ENCODE assay signal across 25 cellular contexts in genomic region chr22:19241593-19241906, GRCh38.
"Had no signal": no experiment of that assay in that cellular context is flagged by ENCODE, and none has a peak within 500 bp of the region (broad histone marks: within the 10 kb centered on the region; RNA-seq: fewer than 3 reads in every experiment).

No MANE protein-coding gene starts in this region.

- H3K27ac ChIP-seq: left ventricle myocardium inferior, parathyroid adenoma, right atrium auricular region, right lobe of liver, tibial nerve, vagina had no signal

- H3K27ac Mint-ChIP-seq: mesothelial cell of epicardium; naive B cell; natural killer cell; nephron progenitor cell; stimulated activated memory B cell treated with anti-CD40 and anti-IgM and Interleukin-4, amounts not matched to agents 10 μg/mL and 1 μg/mL and 100 μg/mL, for 72 hours; type B pancreatic cell had no signal

- H3K36me3 Mint-ChIP-seq: mesothelial cell of epicardium; naive B cell; natural killer cell; stimulated activated memory B cell treated with anti-CD40 and anti-IgM and Interleukin-4, amounts not matched to agents 10 μg/mL and 1 μg/mL and 100 μg/mL, for 72 hours; type B pancreatic cell had no signal

- H3K79me2 ChIP-seq: parathyroid adenoma had no signal

- H3K4me3 Mint-ChIP-seq: mesothelial cell of epicardium; naive B cell; natural killer cell; nephron progenitor cell; stimulated activated memory B cell treated with anti-CD40 and anti-IgM and Interleukin-4, amounts not matched to agents 10 μg/mL and 1 μg/mL and 100 μg/mL, for 72 hours; stimulated activated naive CD8-positive, alpha-beta T cell treated with anti-CD3 and anti-CD28 coated beads, Interleukin-15, amount 100 ng/mL, for 72 hours; type B pancreatic cell had no signal

- H3K27me3 Mint-ChIP-seq: naive B cell; stimulated activated naive CD8-positive, alpha-beta T cell treated with anti-CD3 and anti-CD28 coated beads, Interleukin-15, amount 100 ng/mL, for 72 hours; type B pancreatic cell had no signal

- H3K4me2 ChIP-seq: smooth muscle cell had no signal

- H2AFZ ChIP-seq: parathyroid adenoma had no signal

- H3K9me3 ChIP-seq: left ventricle myocardium inferior, right atrium auricular region, right lobe of liver, tibial nerve, vagina had no signal

- H3K9me3 Mint-ChIP-seq: mesothelial cell of epicardium; naive B cell; natural killer cell; nephron progenitor cell; stimulated activated memory B cell treated with anti-CD40 and anti-IgM and Interleukin-4, amounts not matched to agents 10 μg/mL and 1 μg/mL and 100 μg/mL, for 72 hours; stimulated activated naive CD8-positive, alpha-beta T cell treated with anti-CD3 and anti-CD28 coated beads, Interleukin-15, amount 100 ng/mL, for 72 hours; type B pancreatic cell had no signal

- H3K4me3 ChIP-seq: left ventricle myocardium inferior, lung, right atrium auricular region, right lobe of liver, smooth muscle cell, tibial nerve, vagina had no signal

- H3K36me3 ChIP-seq: right lobe of liver, vagina had no signal

- H3K4me1 ChIP-seq: parathyroid adenoma, right lobe of liver, tibial nerve, vagina had no signal

- H3K4me1 Mint-ChIP-seq: mesothelial cell of epicardium; natural killer cell; nephron progenitor cell; stimulated activated memory B cell treated with anti-CD40 and anti-IgM and Interleukin-4, amounts not matched to agents 10 μg/mL and 1 μg/mL and 100 μg/mL, for 72 hours; stimulated activated naive CD8-positive, alpha-beta T cell treated with anti-CD3 and anti-CD28 coated beads, Interleukin-15, amount 100 ng/mL, for 72 hours had no signal

- H3K27me3 ChIP-seq: right atrium auricular region, right lobe of liver, tibial nerve, vagina had no signal

- ATAC-seq: natural killer cell; stimulated activated memory B cell treated with anti-CD40 and anti-IgM and Interleukin-4, amounts not matched to agents 10 μg/mL and 1 μg/mL and 100 μg/mL, for 72 hours; stimulated activated naive CD8-positive, alpha-beta T cell treated with anti-CD3 and anti-CD28 coated beads, Interleukin-15, amount 100 ng/mL, for 72 hours had no signal

- DNase-seq: hippocampal formation; kidney; left ventricle myocardium inferior; mesendoderm; naive B cell; natural killer cell; nephron progenitor cell; nucleus accumbens; right lobe of liver; stimulated activated CD4-positive, alpha-beta T cell treated with anti-CD3 and anti-CD28 coated beads, Interleukin-1b, Interleukin-23, amount 100 ng/mL, for 48 hours; stimulated activated CD4-positive, alpha-beta T cell treated with anti-CD3 and anti-CD28 coated beads, Interleukin-2, amount 100 ng/mL, for 48 hours; stimulated activated CD4-positive, alpha-beta T cell treated with anti-CD3 and anti-CD28 coated beads, Interleukin-4, amount 100 ng/mL, for 4 hours; stimulated activated CD8-positive, alpha-beta memory T cell treated with anti-CD3 and anti-CD28 coated beads, Interleukin-4, amount 100 ng/mL, for 48 hours; stimulated activated naive CD4-positive, alpha-beta T cell treated with Interleukin-2 at 50 U/mL for 16 hours; stimulated activated naive CD8-positive, alpha-beta T cell treated with anti-CD3 and anti-CD28 coated beads, Interleukin-15, amount 100 ng/mL, for 72 hours; substantia nigra had no signal
